26 cellular contexts compared by ENCODE assay signal in the genomic region with DNA sequence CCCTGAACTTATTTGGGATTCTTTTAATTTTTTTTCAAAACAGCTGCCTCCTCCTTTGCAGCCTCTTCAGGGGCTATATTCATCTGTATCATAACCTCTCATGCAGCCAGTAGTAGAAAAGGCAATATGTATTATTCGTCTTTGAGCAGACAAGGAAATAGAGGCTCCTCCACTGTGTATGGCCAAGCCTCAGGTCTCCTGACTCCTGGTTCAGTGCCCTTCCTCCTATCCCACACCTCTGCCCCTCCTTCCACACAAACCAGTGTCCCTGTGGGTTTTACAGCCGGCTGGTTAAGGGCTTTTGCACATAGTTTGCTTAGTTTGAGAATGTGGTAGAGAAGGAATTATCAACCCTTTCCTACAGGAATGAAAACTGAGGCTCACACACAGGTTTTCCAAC. TPM values are rescaled to one million over a fixed set of nuclear protein-coding genes. Genes with fewer than 3 reads are reported as not detected.
"Had no signal": no experiment of that assay in that cellular context is flagged by ENCODE, and none has a peak within 500 bp of the region (broad histone marks: within the 10 kb centered on the region; RNA-seq: fewer than 3 reads in every experiment).

No MANE protein-coding gene starts in this region.

- H3K79me2 ChIP-seq: hepatocyte, parathyroid adenoma had no signal

- H3K27me3 ChIP-seq: adrenal gland, hepatocyte, neutrophil had no signal

- H3K36me3 ChIP-seq: adrenal gland, neutrophil, stomach, WERI-Rb-1 had no signal

- H3K9me3 ChIP-seq: adrenal gland, neutrophil, stomach had no signal

- ATAC-seq: activated naive CD4-positive, alpha-beta T cell treated with anti-CD3 and anti-CD28 coated beads, Interleukin-2, amount 50 U/mL, for 72 hours; foreskin keratinocyte; left lobe of liver; natural killer cell; sciatic nerve; stimulated activated effector memory CD8-positive, alpha-beta T cell treated with anti-CD3 and anti-CD28 coated beads, Interleukin-12 subunit alpha, Interleukin-12 subunit beta, amount 100 ng/mL, for 72 hours; T-helper 17 cell had no signal

- FAIRE-seq: bronchial epithelial cell had no signal

- DNase-seq: activated CD4-positive, alpha-beta T cell treated with anti-CD3 and anti-CD28 coated beads for 1 hour; activated CD4-positive, alpha-beta T cell treated with anti-CD3 and anti-CD28 coated beads, Interleukin-2, amount 50 U/mL, for 48 hours; activated gamma-delta T cell treated with Interleukin-2 at 50 U/mL for 16 hours; activated T-cell treated with anti-CD3 and anti-CD28 coated beads for 4 hours; dorsolateral prefrontal cortex; foreskin keratinocyte; natural killer cell; stimulated activated CD4-positive, alpha-beta T cell treated with anti-CD3 and anti-CD28 coated beads, Interleukin-4, amount 100 ng/mL, for 24 hours; stomach; T-helper 17 cell; WERI-Rb-1 had no signal

- H3K4me3 ChIP-seq: adrenal gland, dorsolateral prefrontal cortex, hepatocyte, smooth muscle cell, stomach had no signal

- H3K4me1 ChIP-seq: adrenal gland, foreskin keratinocyte had no signal

- H3K9ac ChIP-seq: parathyroid adenoma had no signal

- H2AFZ ChIP-seq: hepatocyte, parathyroid adenoma had no signal

- H3K4me2 ChIP-seq: hepatocyte, smooth muscle cell had no signal

- H3K27ac ChIP-seq: dorsolateral prefrontal cortex, epithelial cell of prostate, foreskin keratinocyte, hepatocyte, neutrophil, parathyroid adenoma, WERI-Rb-1 had no signal

RNA-seq across cellular contexts. Expression of a gene that starts 8.8 kb away (rescaled TPM):
- total RNA-seq: activated naive CD4-positive, alpha-beta T cell treated with anti-CD3 and anti-CD28 coated beads, Interleukin-2, amount 50 U/mL, for 72 hours; activated T-helper 1 cell treated with anti-CD3 and anti-CD28 coated beads, Interleukin-12 subunit alpha, Interleukin-12 subunit beta, Interleukin-2, Interleukin-4 antibody, amounts not matched to agents 30 ng/mL and 10 ng/mL and 1 ng/mL, durations not matched to agents 14 hours and 24 hours and 36 hours; foreskin keratinocyte; T-helper 17 cell had no signal

RNA-seq across cellular contexts. Expression of a gene that starts 10.6 kb away (rescaled TPM):
- total RNA-seq: activated naive CD4-positive, alpha-beta T cell treated with anti-CD3 and anti-CD28 coated beads, Interleukin-2, amount 50 U/mL, for 72 hours; activated T-helper 1 cell treated with anti-CD3 and anti-CD28 coated beads, Interleukin-12 subunit alpha, Interleukin-12 subunit beta, Interleukin-2, Interleukin-4 antibody, amounts not matched to agents 30 ng/mL and 10 ng/mL and 1 ng/mL, durations not matched to agents 14 hours and 24 hours and 36 hours; bronchial epithelial cell; foreskin keratinocyte; hepatocyte; left lobe of liver; mucosa of gallbladder; natural killer cell; smooth muscle cell; stomach; T-helper 17 cell; temporal lobe had no signal
- polyA plus RNA-seq: fibroblast of lung, foreskin keratinocyte, stomach had no signal

RNA-seq across cellular contexts. Expression of a gene that starts 50.0 kb away (rescaled TPM):
- total RNA-seq: bronchial epithelial cell, foreskin keratinocyte had no signal
